ENCODE assay signal across 1 cellular context in genomic region chr5:32628049-32628803, GRCh38.
TF ChIP-seq lines count a peak whose summit lies in the region.

No MANE protein-coding gene starts in this region.

TF ChIP-seq in K562, 482 proteins besides CTCF, POLR2A, EP300 and RAD21:
- TF ChIP-seq, protein P1, sequence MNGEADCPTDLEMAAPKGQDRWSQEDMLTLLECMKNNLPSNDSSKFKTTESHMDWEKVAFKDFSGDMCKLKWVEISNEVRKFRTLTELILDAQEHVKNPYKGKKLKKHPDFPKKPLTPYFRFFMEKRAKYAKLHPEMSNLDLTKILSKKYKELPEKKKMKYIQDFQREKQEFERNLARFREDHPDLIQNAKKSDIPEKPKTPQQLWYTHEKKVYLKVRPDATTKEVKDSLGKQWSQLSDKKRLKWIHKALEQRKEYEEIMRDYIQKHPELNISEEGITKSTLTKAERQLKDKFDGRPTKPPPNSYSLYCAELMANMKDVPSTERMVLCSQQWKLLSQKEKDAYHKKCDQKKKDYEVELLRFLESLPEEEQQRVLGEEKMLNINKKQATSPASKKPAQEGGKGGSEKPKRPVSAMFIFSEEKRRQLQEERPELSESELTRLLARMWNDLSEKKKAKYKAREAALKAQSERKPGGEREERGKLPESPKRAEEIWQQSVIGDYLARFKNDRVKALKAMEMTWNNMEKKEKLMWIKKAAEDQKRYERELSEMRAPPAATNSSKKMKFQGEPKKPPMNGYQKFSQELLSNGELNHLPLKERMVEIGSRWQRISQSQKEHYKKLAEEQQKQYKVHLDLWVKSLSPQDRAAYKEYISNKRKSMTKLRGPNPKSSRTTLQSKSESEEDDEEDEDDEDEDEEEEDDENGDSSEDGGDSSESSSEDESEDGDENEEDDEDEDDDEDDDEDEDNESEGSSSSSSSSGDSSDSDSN (IDR thresholded peaks at IDR 0.05; ENCODE audit: borderline replicate concordance in 1 of 2, low read depth in 2 of 2, low read length in 2 of 2): no peak
- TF ChIP-seq NUFIP1 (IDR thresholded peaks at IDR 0.05; ENCODE audit: partially characterized antibody): no peak
- no peak for TF ChIP-seq SNIP1 (IDR thresholded peaks at IDR 0.05; ENCODE audit: low read depth)
- TF ChIP-seq XRCC5 (IDR thresholded peaks at IDR 0.05; ENCODE audit: low read depth, low read length): no peak
- TF ChIP-seq, protein P2, sequence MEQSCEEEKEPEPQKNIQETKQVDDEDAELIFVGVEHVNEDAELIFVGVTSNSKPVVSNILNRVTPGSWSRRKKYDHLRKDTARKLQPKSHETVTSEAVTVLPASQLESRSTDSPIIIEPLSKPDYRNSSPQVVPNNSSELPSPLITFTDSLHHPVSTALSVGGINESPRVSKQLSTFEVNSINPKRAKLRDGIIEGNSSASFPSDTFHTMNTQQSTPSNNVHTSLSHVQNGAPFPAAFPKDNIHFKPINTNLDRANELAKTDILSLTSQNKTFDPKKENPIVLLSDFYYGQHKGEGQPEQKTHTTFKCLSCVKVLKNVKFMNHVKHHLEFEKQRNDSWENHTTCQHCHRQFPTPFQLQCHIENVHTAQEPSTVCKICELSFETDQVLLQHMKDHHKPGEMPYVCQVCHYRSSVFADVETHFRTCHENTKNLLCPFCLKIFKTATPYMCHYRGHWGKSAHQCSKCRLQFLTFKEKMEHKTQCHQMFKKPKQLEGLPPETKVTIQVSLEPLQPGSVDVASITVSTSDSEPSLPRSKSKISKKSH (CRISPR knock-in tag; IDR thresholded peaks at IDR 0.05): no peak
- TF ChIP-seq PHF21A (IDR thresholded peaks at IDR 0.05; ENCODE audit: borderline replicate concordance, low read depth): no peak
- TF ChIP-seq ZNF780A (CRISPR knock-in tag; IDR thresholded peaks at IDR 0.05): no peak
- TF ChIP-seq, protein P3, sequence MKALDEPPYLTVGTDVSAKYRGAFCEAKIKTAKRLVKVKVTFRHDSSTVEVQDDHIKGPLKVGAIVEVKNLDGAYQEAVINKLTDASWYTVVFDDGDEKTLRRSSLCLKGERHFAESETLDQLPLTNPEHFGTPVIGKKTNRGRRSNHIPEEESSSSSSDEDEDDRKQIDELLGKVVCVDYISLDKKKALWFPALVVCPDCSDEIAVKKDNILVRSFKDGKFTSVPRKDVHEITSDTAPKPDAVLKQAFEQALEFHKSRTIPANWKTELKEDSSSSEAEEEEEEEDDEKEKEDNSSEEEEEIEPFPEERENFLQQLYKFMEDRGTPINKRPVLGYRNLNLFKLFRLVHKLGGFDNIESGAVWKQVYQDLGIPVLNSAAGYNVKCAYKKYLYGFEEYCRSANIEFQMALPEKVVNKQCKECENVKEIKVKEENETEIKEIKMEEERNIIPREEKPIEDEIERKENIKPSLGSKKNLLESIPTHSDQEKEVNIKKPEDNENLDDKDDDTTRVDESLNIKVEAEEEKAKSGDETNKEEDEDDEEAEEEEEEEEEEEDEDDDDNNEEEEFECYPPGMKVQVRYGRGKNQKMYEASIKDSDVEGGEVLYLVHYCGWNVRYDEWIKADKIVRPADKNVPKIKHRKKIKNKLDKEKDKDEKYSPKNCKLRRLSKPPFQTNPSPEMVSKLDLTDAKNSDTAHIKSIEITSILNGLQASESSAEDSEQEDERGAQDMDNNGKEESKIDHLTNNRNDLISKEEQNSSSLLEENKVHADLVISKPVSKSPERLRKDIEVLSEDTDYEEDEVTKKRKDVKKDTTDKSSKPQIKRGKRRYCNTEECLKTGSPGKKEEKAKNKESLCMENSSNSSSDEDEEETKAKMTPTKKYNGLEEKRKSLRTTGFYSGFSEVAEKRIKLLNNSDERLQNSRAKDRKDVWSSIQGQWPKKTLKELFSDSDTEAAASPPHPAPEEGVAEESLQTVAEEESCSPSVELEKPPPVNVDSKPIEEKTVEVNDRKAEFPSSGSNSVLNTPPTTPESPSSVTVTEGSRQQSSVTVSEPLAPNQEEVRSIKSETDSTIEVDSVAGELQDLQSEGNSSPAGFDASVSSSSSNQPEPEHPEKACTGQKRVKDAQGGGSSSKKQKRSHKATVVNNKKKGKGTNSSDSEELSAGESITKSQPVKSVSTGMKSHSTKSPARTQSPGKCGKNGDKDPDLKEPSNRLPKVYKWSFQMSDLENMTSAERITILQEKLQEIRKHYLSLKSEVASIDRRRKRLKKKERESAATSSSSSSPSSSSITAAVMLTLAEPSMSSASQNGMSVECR (CRISPR knock-in tag; IDR thresholded peaks at IDR 0.05): no peak
- TF ChIP-seq POLR2AphosphoS5 (IDR thresholded peaks at IDR 0.05; ENCODE audit: control insufficient read depth, insufficient read depth, low read depth, low read length): no peak
- TF ChIP-seq FUS (optimal IDR thresholded peaks at IDR 0.05; ENCODE audit: low read depth, low read length): no peak
- TF ChIP-seq, protein P4, sequence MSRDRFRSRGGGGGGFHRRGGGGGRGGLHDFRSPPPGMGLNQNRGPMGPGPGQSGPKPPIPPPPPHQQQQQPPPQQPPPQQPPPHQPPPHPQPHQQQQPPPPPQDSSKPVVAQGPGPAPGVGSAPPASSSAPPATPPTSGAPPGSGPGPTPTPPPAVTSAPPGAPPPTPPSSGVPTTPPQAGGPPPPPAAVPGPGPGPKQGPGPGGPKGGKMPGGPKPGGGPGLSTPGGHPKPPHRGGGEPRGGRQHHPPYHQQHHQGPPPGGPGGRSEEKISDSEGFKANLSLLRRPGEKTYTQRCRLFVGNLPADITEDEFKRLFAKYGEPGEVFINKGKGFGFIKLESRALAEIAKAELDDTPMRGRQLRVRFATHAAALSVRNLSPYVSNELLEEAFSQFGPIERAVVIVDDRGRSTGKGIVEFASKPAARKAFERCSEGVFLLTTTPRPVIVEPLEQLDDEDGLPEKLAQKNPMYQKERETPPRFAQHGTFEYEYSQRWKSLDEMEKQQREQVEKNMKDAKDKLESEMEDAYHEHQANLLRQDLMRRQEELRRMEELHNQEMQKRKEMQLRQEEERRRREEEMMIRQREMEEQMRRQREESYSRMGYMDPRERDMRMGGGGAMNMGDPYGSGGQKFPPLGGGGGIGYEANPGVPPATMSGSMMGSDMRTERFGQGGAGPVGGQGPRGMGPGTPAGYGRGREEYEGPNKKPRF (IDR thresholded peaks at IDR 0.05; ENCODE audit: low read depth, low read length): no peak
- no peak for TF ChIP-seq NR4A1 (CRISPR knock-in tag; IDR thresholded peaks at IDR 0.05)
- TF ChIP-seq NR4A1 (tag; IDR thresholded peaks at IDR 0.05): no peak
- TF ChIP-seq ZNF354B (CRISPR knock-in tag; IDR thresholded peaks at IDR 0.05): no peak
- TF ChIP-seq TAF1 (IDR thresholded peaks at IDR 0.05; ENCODE audit: control insufficient read depth, extremely low read depth, insufficient read depth, low read length, severe bottlenecking): no peak
- no peak for TF ChIP-seq NR3C1 (CRISPR knock-in tag; IDR thresholded peaks at IDR 0.05)
- no peak for TF ChIP-seq ARID1B (IDR thresholded peaks at IDR 0.05)
